ENCODE assay signal across 23 cellular contexts in the genomic region with DNA sequence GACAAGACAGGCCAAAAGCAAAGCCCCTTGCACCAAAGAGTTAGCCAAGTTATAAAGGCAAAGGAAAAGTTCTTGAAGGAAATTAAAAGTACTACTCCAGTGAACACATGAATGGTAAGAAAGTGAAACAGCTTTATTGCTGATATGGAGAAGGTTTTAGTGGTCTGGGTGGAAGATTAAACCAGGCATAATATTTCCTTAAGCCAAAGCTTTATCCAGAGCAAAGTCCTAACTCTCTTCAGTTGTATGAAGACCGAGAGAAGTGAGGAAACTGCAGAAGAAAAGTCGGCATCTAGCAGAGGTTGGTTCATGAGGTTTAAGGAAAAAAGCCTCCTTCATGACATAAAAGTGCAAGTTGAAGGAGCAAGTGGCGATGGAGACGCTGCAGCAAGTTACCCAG.
"Had no signal": no experiment of that assay in that cellular context is flagged by ENCODE, and none has a peak within 500 bp of the region (broad histone marks: within the 10 kb centered on the region; RNA-seq: fewer than 3 reads in every experiment).

No MANE protein-coding gene starts in this region.

- ATAC-seq: gastroesophageal sphincter, left cardiac atrium, T-helper 17 cell had no signal

- H3K4me1 ChIP-seq: prostate gland had no signal

- H3K27ac ChIP-seq: coronary artery, gastroesophageal sphincter, prostate gland, right atrium auricular region, thyroid gland had no signal

- H3K36me3 ChIP-seq: gastroesophageal sphincter, prostate gland, right atrium auricular region, thyroid gland had no signal

- H3K9me3 ChIP-seq: gastroesophageal sphincter, prostate gland, right atrium auricular region, thyroid gland had no signal

- H3K36me3 Mint-ChIP-seq: activated naive CD8-positive, alpha-beta T cell treated with anti-CD3 and anti-CD28 coated beads, Interleukin-2, amount 10 ng/mL, durations not matched to agents 7 days and 5 days; memory B cell; naive B cell had no signal

- H3K27ac Mint-ChIP-seq: activated naive CD8-positive, alpha-beta T cell treated with anti-CD3 and anti-CD28 coated beads, Interleukin-2, amount 10 ng/mL, durations not matched to agents 7 days and 5 days; endodermal cell; memory B cell; naive B cell; stimulated activated naive CD8-positive, alpha-beta T cell treated with anti-CD3 and anti-CD28 coated beads, Interleukin-15, Interleukin-2, amounts not matched to agents 100 ng/mL and 50 ng/mL, for 24 hours; T-helper 17 cell had no signal

- H3K9me3 Mint-ChIP-seq: activated naive CD8-positive, alpha-beta T cell treated with anti-CD3 and anti-CD28 coated beads, Interleukin-2, amount 10 ng/mL, durations not matched to agents 7 days and 5 days; memory B cell; naive B cell; stimulated activated naive CD8-positive, alpha-beta T cell treated with anti-CD3 and anti-CD28 coated beads, Interleukin-15, Interleukin-2, amounts not matched to agents 100 ng/mL and 50 ng/mL, for 24 hours had no signal

- FAIRE-seq: bronchial epithelial cell, islet of Langerhans had no signal

- H3K27me3 Mint-ChIP-seq: activated naive CD8-positive, alpha-beta T cell treated with anti-CD3 and anti-CD28 coated beads, Interleukin-2, amount 10 ng/mL, durations not matched to agents 7 days and 5 days; memory B cell; T-helper 17 cell had no signal

- H3K4me3 Mint-ChIP-seq: activated naive CD8-positive, alpha-beta T cell treated with anti-CD3 and anti-CD28 coated beads, Interleukin-2, amount 10 ng/mL, durations not matched to agents 7 days and 5 days; endodermal cell; memory B cell; stimulated activated naive CD8-positive, alpha-beta T cell treated with anti-CD3 and anti-CD28 coated beads, Interleukin-15, Interleukin-2, amounts not matched to agents 100 ng/mL and 50 ng/mL, for 24 hours; T-helper 17 cell had no signal

- DNase-seq: activated CD4-positive, alpha-beta T cell treated with anti-CD3 and anti-CD28 coated beads for 4 hours; activated CD4-positive, alpha-beta T cell treated with anti-CD3 and anti-CD28 coated beads, Interleukin-2, amount 50 U/mL, for 48 hours; activated CD4-positive, CD25-positive, alpha-beta regulatory T cell; activated naive CD4-positive, alpha-beta T cell treated with Interleukin-2 at 50 U/mL for 16 hours; activated naive CD8-positive, alpha-beta T cell treated with anti-CD3 and anti-CD28 coated beads, Interleukin-2, amount 10 ng/mL, durations not matched to agents 7 days and 5 days; activated T-cell treated with anti-CD3 and anti-CD28 coated beads, Interleukin-2, amount 50 U/mL, for 48 hours; amygdala; head of caudate nucleus; left cardiac atrium; naive B cell; stimulated activated CD4-positive, alpha-beta T cell treated with anti-CD3 and anti-CD28 coated beads, Interleukin-4, amount 100 ng/mL, for 4 hours; substantia nigra; T-helper 17 cell; thyroid gland had no signal

- H3K27me3 ChIP-seq: right atrium auricular region, thyroid gland had no signal

- H3K4me3 ChIP-seq: coronary artery, gastroesophageal sphincter, prostate gland, right atrium auricular region, thyroid gland had no signal
